Comparison of ENCODE assay signal across 1 cellular context in the genomic region with DNA sequence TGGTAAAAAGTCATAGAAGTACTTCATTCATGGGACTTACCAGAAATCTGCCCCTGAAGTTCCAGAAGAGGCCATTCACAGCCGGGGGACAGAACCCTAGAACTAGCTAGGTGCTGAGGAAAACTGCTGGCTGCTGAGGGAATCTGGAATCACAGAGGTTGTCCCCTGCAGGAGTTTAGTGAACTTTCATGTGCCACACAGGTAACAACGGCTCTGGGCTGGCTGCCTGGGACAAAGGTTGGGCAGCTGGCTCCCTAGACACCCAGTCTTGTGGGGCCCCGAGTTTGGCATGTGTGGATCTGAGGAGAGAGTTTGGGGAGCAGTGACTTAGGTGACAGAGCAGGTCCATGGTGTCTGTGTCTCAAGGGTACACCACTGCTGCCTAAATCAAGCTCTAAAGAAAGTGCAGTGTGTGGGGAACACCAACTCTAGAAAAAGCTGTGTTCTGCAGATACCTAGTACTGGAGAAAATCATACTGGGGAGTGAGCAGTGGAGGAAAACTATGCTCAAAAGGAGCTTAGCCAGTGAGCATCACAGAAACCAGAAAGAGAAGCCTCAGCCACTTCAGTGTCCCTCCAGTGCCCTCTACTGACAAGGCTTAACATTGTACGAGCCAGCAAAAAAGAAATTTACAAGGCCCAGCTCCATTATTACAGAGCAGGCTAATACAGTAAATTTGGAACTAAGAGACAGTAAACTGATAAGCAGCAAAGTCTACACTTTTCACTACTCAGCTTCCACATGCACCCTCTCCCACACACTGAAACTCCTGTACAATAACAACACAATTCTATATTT.
TF ChIP-seq lines count a peak whose summit lies in the region.

No MANE protein-coding gene starts in this region.

TF ChIP-seq in HEK293, 187 proteins besides CTCF, POLR2A, EP300 and RAD21 (continued from another document):
- TF ChIP-seq ZNF571 (tag by site-specific recombination; IDR thresholded peaks at IDR 0.05) (no peak), ZNF792 (tag by site-specific recombination; IDR thresholded peaks at IDR 0.05) (no peak), ZNF112 (tag by site-specific recombination; IDR thresholded peaks at IDR 0.05) (no peak), KLF16 (tag by site-specific recombination; IDR thresholded peaks at IDR 0.05) (no peak), ZNF677 (tag by site-specific recombination; IDR thresholded peaks at IDR 0.05) (no peak), ZXDB (tag by site-specific recombination; IDR thresholded peaks at IDR 0.05) (no peak), OSR2 (tag by site-specific recombination; IDR thresholded peaks at IDR 0.05) (no peak), TRIM28 (IDR thresholded peaks at IDR 0.05; ENCODE audit: borderline replicate concordance, low read length) (peak; percentile 88; the same call in 1 of the 2 replicates), ZNF18 (tag by site-specific recombination; IDR thresholded peaks at IDR 0.05) (no peak), ZNF274 (IDR thresholded peaks at IDR 0.05; ENCODE audit: low read length) (no peak), ZNF274 (tag by site-specific recombination; IDR thresholded peaks at IDR 0.05; ENCODE audit: borderline replicate concordance) (no peak), ZNF157 (tag by site-specific recombination; IDR thresholded peaks at IDR 0.05) (no peak)
